In genomic region chr10:100998991-100999741, GRCh38 we compare ENCODE assay signal across 8 cellular contexts. TPM values are rescaled to one million over a fixed set of nuclear protein-coding genes. Genes with fewer than 3 reads are reported as not detected.
A peak's percentile ranks its signal among the peaks of the same experiment; 100 is the strongest.
DNase-seq lines count a peak whose midpoint lies in the region; ATAC-seq and TF ChIP-seq lines count a peak whose summit lies in the region.

No MANE protein-coding gene starts in this region.

- H3K4me3 ChIP-seq in effector memory CD4-positive, alpha-beta T cell (ENCODE audit: insufficient read depth, low read depth, low read length, poor library complexity, severe bottlenecking) = peak overlapping the region; percentile 93
- peak overlapping the region; percentile 75 to 80 for H3K4me3 ChIP-seq in mesenchymal stem cell (ENCODE audit: insufficient read depth in 1 of 2, low read depth in 1 of 2, low read length in 2 of 2)

- peaks cover 6% of the 10 kb centered on the region for H3K36me3 ChIP-seq in effector memory CD4-positive, alpha-beta T cell (ENCODE audit: control insufficient read depth, insufficient read depth, low read length)
- peaks cover 21 to 28% of the 10 kb centered on the region in 2 experiments for H3K36me3 ChIP-seq in mesenchymal stem cell (ENCODE audit: control insufficient read depth in 1 of 2, insufficient read depth in 2 of 2, low read depth in 1 of 2, low read length in 2 of 2)

- H3K4ac ChIP-seq in mesenchymal stem cell (ENCODE audit: low read depth in 1 of 2, low read length in 2 of 2) = peak overlapping the region; percentile 90 to 100

- TF ChIP-seq CTCF in GM13976 (IDR thresholded peaks at IDR 0.05; ENCODE audit: borderline replicate concordance, control extremely low read depth, extremely low read depth, insufficient read depth, missing control alignments) = peak; percentile 89

- WGBS in mesenchymal stem cell = 1% methylated on average over 63 of the region's 83 CpGs

- in situ Hi-C loops in GM13976 (cut with MboI; ENCODE audit: low sequenced_read_pairs, unreplicated experiment) = no loop called here

- peak overlapping the region; percentile 99 for H2BK120ac ChIP-seq in mesenchymal stem cell (ENCODE audit: low read depth, low read length)

- no peaks in the 10 kb centered on the region for H3K27me3 ChIP-seq in effector memory CD4-positive, alpha-beta T cell (replicated peaks; ENCODE audit: control insufficient read depth, insufficient read depth, low read length, poor library complexity, severe bottlenecking)
- H3K27me3 ChIP-seq in mesenchymal stem cell (ENCODE audit: control insufficient read depth in 1 of 2, insufficient read depth in 1 of 2, low read length in 2 of 2) = no peaks in the 10 kb centered on the region

- H2AK5ac ChIP-seq in mesenchymal stem cell (ENCODE audit: low read length, severe bottlenecking) = peak overlapping the region; percentile 49

- H3K4me1 ChIP-seq in effector memory CD4-positive, alpha-beta T cell (ENCODE audit: control insufficient read depth, insufficient read depth, low read length, poor library complexity, severe bottlenecking) = peaks cover 28% of the 10 kb centered on the region
- H3K4me1 ChIP-seq in mesenchymal stem cell (ENCODE audit: control insufficient read depth, insufficient read depth, low read depth, low read length) = peaks cover 39% of the 10 kb centered on the region

- H2BK15ac ChIP-seq in mesenchymal stem cell (ENCODE audit: low read depth, poor library complexity, severe bottlenecking) = peak overlapping the region; percentile 92

- H3K18ac ChIP-seq in mesenchymal stem cell (ENCODE audit: low read depth in 1 of 2, low read length in 2 of 2) = peak overlapping the region; percentile 99 to 100

- peak overlapping the region; percentile 47 for H2AFZ ChIP-seq in mesenchymal stem cell (ENCODE audit: low read depth, low read length)

- DNase-seq in 8988T (peak; percentile 97), GM13976 (ENCODE audit: low spot score) (peak; percentile 94), NCI-H510A (lab: John Stamatoyannopoulos, UW) (peak; percentile 47), mesenchymal stem cell (peak; percentile 79)
- DNase-seq in activated CD8-positive, alpha-beta memory T cell treated with anti-CD3 and anti-CD28 coated beads for 1 hour (ENCODE audit: extremely low read depth in 1 of 2, low read depth in 1 of 2) = peak; percentile 26 to 64
- DNase-seq in effector memory CD4-positive, alpha-beta T cell = peak; percentile 55 to 66 (median 56)
- peak; percentile 71 for DNase-seq in stimulated activated CD8-positive, alpha-beta memory T cell treated with anti-CD3 and anti-CD28 coated beads, Interleukin-12 subunit alpha, Interleukin-12 subunit beta, amount 100 ng/mL, for 4 hours (ENCODE audit: low read depth)

- H3K9me3 ChIP-seq in effector memory CD4-positive, alpha-beta T cell (ENCODE audit: control insufficient read depth, low read length) = no peaks in the 10 kb centered on the region
- H3K9me3 ChIP-seq in mesenchymal stem cell (ENCODE audit: control insufficient read depth, low read length) = no peaks in the 10 kb centered on the region

- peak overlapping the region in 1 of 2 experiments; percentile 86 for H3K23ac ChIP-seq in mesenchymal stem cell (ENCODE audit: low read length in 2 of 2)

- H3K27ac ChIP-seq in effector memory CD4-positive, alpha-beta T cell (ENCODE audit: insufficient read depth, low read length, poor library complexity, severe bottlenecking) = peak overlapping the region; percentile 84
- H3K27ac ChIP-seq in mesenchymal stem cell (ENCODE audit: low read length, poor library complexity, severe bottlenecking) = peak overlapping the region; percentile 99

- peak overlapping the region; percentile 47 for H2BK5ac ChIP-seq in mesenchymal stem cell (ENCODE audit: low read depth, low read length, poor library complexity, severe bottlenecking)

- ATAC-seq in HG02973 (IDR thresholded peaks at IDR 0.05; ENCODE audit: unreplicated experiment) = peak; percentile 27

- peak overlapping the region; percentile 97 for H4K8ac ChIP-seq in mesenchymal stem cell (ENCODE audit: low read length)

- peak overlapping the region; percentile 79 for H3K4me2 ChIP-seq in mesenchymal stem cell (ENCODE audit: low read length, poor library complexity, severe bottlenecking)

- peak overlapping the region; percentile 44 to 99 for H2BK12ac ChIP-seq in mesenchymal stem cell (ENCODE audit: low read length in 2 of 2)

- H3K79me1 ChIP-seq in mesenchymal stem cell (replicated peaks; ENCODE audit: low read length, poor library complexity, severe bottlenecking) = peaks cover 14% of the 10 kb centered on the region

- peak overlapping the region; percentile 99 for H4K91ac ChIP-seq in mesenchymal stem cell (ENCODE audit: low read length)

- H3K9ac ChIP-seq in mesenchymal stem cell (ENCODE audit: low read length) = peak overlapping the region; percentile 98

- peak overlapping the region in 1 of 2 experiments; percentile 89 for H3K14ac ChIP-seq in mesenchymal stem cell (ENCODE audit: low read length in 2 of 2)

RNA-seq across cellular contexts. Expression of gene LZTS2, which starts 0.4 kb away (rescaled TPM):
- polyA plus RNA-seq in mesenchymal stem cell (2013, experiment 1 of 2) = 89.8 TPM
- 87.3 TPM for polyA plus RNA-seq in mesenchymal stem cell (2013, experiment 2 of 2)

RNA-seq across cellular contexts. Expression of gene TWNK, which starts 11.8 kb away (rescaled TPM):
- polyA plus RNA-seq in mesenchymal stem cell (2013, experiment 1 of 2) = 2.6 TPM
- 2.5 TPM for polyA plus RNA-seq in mesenchymal stem cell (2013, experiment 2 of 2)

RNA-seq across cellular contexts. Expression of gene MRPL43, which starts 11.9 kb away (rescaled TPM):
- 86.8 TPM for polyA plus RNA-seq in mesenchymal stem cell (2013, experiment 1 of 2)
- polyA plus RNA-seq in mesenchymal stem cell (2013, experiment 2 of 2) = 86.1 TPM

RNA-seq across cellular contexts. Expression of gene SEMA4G, which starts 29.9 kb away (rescaled TPM):
- 11.1 TPM for polyA plus RNA-seq in mesenchymal stem cell (2013, experiment 1 of 2)
- 10.9 TPM for polyA plus RNA-seq in mesenchymal stem cell (2013, experiment 2 of 2)

RNA-seq across cellular contexts. Expression of gene PDZD7, which starts 31.8 kb away (rescaled TPM):
- 1.3 TPM for polyA plus RNA-seq in mesenchymal stem cell (2013, experiment 1 of 2)
- polyA plus RNA-seq in mesenchymal stem cell (2013, experiment 2 of 2) = 1.0 TPM

Comparison
In these comparisons a context has a peak if more than half of its experiments do, and no peak if none do; other contexts are left out.
1. Peak in every context shown above with its lines: DNase-seq, ATAC-seq, H3K4me3 ChIP-seq and H3K27ac ChIP-seq.
2. DNase-seq: peak in every context shown above with its lines; median percentile 97 in 8988T; 94 in GM13976; 79 in mesenchymal stem cell; 71 in stimulated activated CD8-positive, alpha-beta memory T cell treated with anti-CD3 and anti-CD28 coated beads, Interleukin-12 subunit alpha, Interleukin-12 subunit beta, amount 100 ng/mL, for 4 hours; 56 in effector memory CD4-positive, alpha-beta T cell; 47 in NCI-H510A; 45 in activated CD8-positive, alpha-beta memory T cell treated with anti-CD3 and anti-CD28 coated beads for 1 hour.